In genomic region chr3:123201557-123202427, GRCh38 we compare ENCODE assay signal across 8 cellular contexts. TPM values are rescaled to one million over a fixed set of nuclear protein-coding genes. Genes with fewer than 3 reads are reported as not detected.
DNase-seq lines count a peak whose midpoint lies in the region; ATAC-seq and TF ChIP-seq lines count a peak whose summit lies in the region.

Gene SEC22A, plus strand, starts transcription at chr3:123201943. Its CDS starts 7,275 bp downstream, at chr3:123209218.

- ATAC-seq in GM21576 (IDR thresholded peaks at IDR 0.05; ENCODE audit: unreplicated experiment): peak; percentile 97
- peak; percentile 99 for ATAC-seq in PC-3

- no peak for TF ChIP-seq RAD21 in Ishikawa (IDR thresholded peaks at IDR 0.05; ENCODE audit: low read depth)

- H3K27me3 ChIP-seq in PC-3 (ENCODE audit: low read length): no peaks in the 10 kb centered on the region
- H3K27me3 ChIP-seq in mucosa of stomach (ENCODE audit: control insufficient read depth, insufficient read depth, low read length): no peaks in the 10 kb centered on the region

- TF ChIP-seq POLR2A in erythroblast (IDR thresholded peaks at IDR 0.05; ENCODE audit: low read length): peak; percentile 89

- H3K4me3 ChIP-seq in PC-3 (ENCODE audit: low read length) (peak within 1 kb of the TSS; percentile 96), mucosa of stomach (ENCODE audit: low read length) (peak within 1 kb of the TSS; percentile 94)

- H3F3A ChIP-seq in PC-3 (ENCODE audit: low read length, unreplicated experiment): no peaks in the 10 kb centered on the region

- intact Hi-C loops in PC-3 (cut with micrococcal nuclease): loop anchor here (5.0 kb wide), 1 partner anchor 134 kb away; the partner anchor contains the start of gene PDIA5

- CTCF ChIA-PET in PC-3 (lab: Charles Lee): interaction anchor here (0.7 kb wide), 1 partner anchor 61 kb away, joined by 3 read pairs; no protein-coding TSS in a partner anchor

- BruUV-seq in PC-3 (replicated peaks; lab: Mats Ljungman, UMichigan): no TSS peak

- TF ChIP-seq EP300 in Ishikawa (IDR thresholded peaks at IDR 0.05; ENCODE audit: borderline replicate concordance): no peak

- no peaks in the 10 kb centered on the region for H4K20me1 ChIP-seq in PC-3 (ENCODE audit: low read length)

- H3K9me3 ChIP-seq in PC-3 (ENCODE audit: low read length): no peaks in the 10 kb centered on the region
- no peaks in the 10 kb centered on the region for H3K9me3 ChIP-seq in mucosa of stomach (ENCODE audit: control insufficient read depth, low read length)

- TF ChIP-seq CTCF in PC-3 (conservative IDR thresholded peaks at IDR 0.05; ENCODE audit: low read depth, low read length): no peak

- H3K4me1 ChIP-seq in PC-3 (ENCODE audit: insufficient read depth, low read length) (peaks cover 14% of the 10 kb centered on the region), mucosa of stomach (ENCODE audit: control insufficient read depth, insufficient read depth, low read length) (no peaks in the 10 kb centered on the region)

- H3K79me2 ChIP-seq in PC-3 (ENCODE audit: low read length): peaks cover 50% of the 10 kb centered on the region

- POLR2A ChIA-PET in PC-3 (lab: Charles Lee; ENCODE audit: unreplicated experiment): interaction anchor here (0.5 to 1.0 kb wide), 5 partner anchors 8 to 44 kb away, joined by 3 to 7 read pairs (median 3); no protein-coding TSS in a partner anchor

- peak within 1 kb of the TSS; percentile 96 for H3K9ac ChIP-seq in PC-3 (ENCODE audit: low read length)
- H3K9ac ChIP-seq in mucosa of stomach (ENCODE audit: low read length): peak within 1 kb of the TSS; percentile 99

- H3K4me2 ChIP-seq in PC-3 (ENCODE audit: low read length): peak within 1 kb of the TSS; percentile 85

- peak; percentile 90 for DNase-seq in DMS114 treated with DMSO at 0.1 percent for 48 hours (lab: John Stamatoyannopoulos, UW; ENCODE audit: unreplicated experiment)
- peak; percentile 99 for DNase-seq in PC-3
- peak; percentile 94 for DNase-seq in activated T-cell treated with anti-CD3 and anti-CD28 coated beads for 48 hours (ENCODE audit: low read depth)
- peak; percentile 95 to 96 for DNase-seq in erythroblast (lab: John Stamatoyannopoulos, UW)
- peak; percentile 87 to 88 for DNase-seq in stimulated activated CD8-positive, alpha-beta memory T cell treated with anti-CD3 and anti-CD28 coated beads, Interleukin-7, amount 100 ng/mL, for 1 hour (ENCODE audit: low read depth in 2 of 2)

- peak within 1 kb of the TSS; percentile 88 for H2AFZ ChIP-seq in PC-3 (ENCODE audit: low read length)

- H3K36me3 ChIP-seq in PC-3 (ENCODE audit: low read depth, low read length): no peaks in the 10 kb centered on the region
- H3K36me3 ChIP-seq in mucosa of stomach (ENCODE audit: control insufficient read depth, insufficient read depth, low read length): no peaks in the 10 kb centered on the region

- H3K9me2 ChIP-seq in PC-3 (replicated peaks; ENCODE audit: low read length): no peaks in the 10 kb centered on the region

- peak within 1 kb of the TSS; percentile 25 for H3K27ac ChIP-seq in PC-3 (ENCODE audit: low read length)

TF ChIP-seq in Ishikawa, 13 proteins besides CTCF, POLR2A, EP300 and RAD21:
- TF ChIP-seq EGR1 (IDR thresholded peaks at IDR 0.05) (no peak), TEAD4 (IDR thresholded peaks at IDR 0.05) (no peak), ZBTB7A (IDR thresholded peaks at IDR 0.05; ENCODE audit: low read depth) (peak; percentile 17; the same call in 1 of the 2 replicates), MAX (IDR thresholded peaks at IDR 0.05) (peak; percentile 75), YY1 (IDR thresholded peaks at IDR 0.05; ENCODE audit: low read depth) (no peak), TCF12 (IDR thresholded peaks at IDR 0.05; ENCODE audit: low read depth) (peak; percentile 27; the same call in 1 of the 2 replicates), REST (IDR thresholded peaks at IDR 0.05; ENCODE audit: low read depth) (no peak), FOXM1 (IDR thresholded peaks at IDR 0.05; ENCODE audit: borderline replicate concordance, low read depth) (no peak), USF1 (IDR thresholded peaks at IDR 0.05) (no peak), CREB1 (IDR thresholded peaks at IDR 0.05; ENCODE audit: low read depth) (peak; percentile 81), NFIC (IDR thresholded peaks at IDR 0.05) (0 out of 2 replicates have a peak, but pooled peaks have one; percentile 7), CEBPB (IDR thresholded peaks at IDR 0.05) (no peak), TAF1 (IDR thresholded peaks at IDR 0.05; ENCODE audit: low read depth) (peak; percentile 77)

RNA-seq across cellular contexts. Expression of gene SEC22A, which starts in this region (rescaled TPM):
- total RNA-seq in PC-3 (2014; rRNA removed): 34.3 and 37.9 TPM in 2 replicates

Comparison
In these comparisons a context has a peak if more than half of its experiments do, and no peak if none do; other contexts are left out.
1. Peak in every context shown above with its lines: DNase-seq, ATAC-seq, H3K4me3 ChIP-seq and H3K27ac ChIP-seq.